24 cellular contexts compared by ENCODE assay signal in genomic region chr4:8369426-8370105, GRCh38.
"Had no signal": no experiment of that assay in that cellular context is flagged by ENCODE, and none has a peak within 500 bp of the region (broad histone marks: within the 10 kb centered on the region; RNA-seq: fewer than 3 reads in every experiment).

No MANE protein-coding gene starts in this region.

- H3K36me3 ChIP-seq: cardiac muscle cell, neural progenitor cell, right lobe of liver, SJSA1 had no signal

- H3K36me3 Mint-ChIP-seq: neural progenitor cell had no signal

- ATAC-seq: left lung; naive thymus-derived CD4-positive, alpha-beta T cell; stimulated activated naive CD8-positive, alpha-beta T cell treated with anti-CD3 and anti-CD28 coated beads, Interleukin-15, Interleukin-2, amounts not matched to agents 100 U/mL and 50 U/mL, for 24 hours; T-cell had no signal

- H3K4me3 Mint-ChIP-seq: activated T-cell treated with anti-CD3 and anti-CD28 coated beads, Interleukin-2, amount 50 U/mL, for 24 hours; brain; dendritic cell treated with granulocyte-macrophage colony-stimulating factor and Interleukin-4, amounts not matched to agents 40 ng/mL and 50 ng/mL, for 4 days; endodermal cell; mesothelial cell of epicardium; naive thymus-derived CD4-positive, alpha-beta T cell; neural progenitor cell; T-cell had no signal

- H3K27ac ChIP-seq: adrenal gland, cardiac muscle cell, left lung, neural progenitor cell, right lobe of liver, SJSA1, testis had no signal

- H3K27me3 Mint-ChIP-seq: activated T-cell treated with anti-CD3 and anti-CD28 coated beads, Interleukin-2, amount 50 U/mL, for 24 hours; brain; dendritic cell treated with granulocyte-macrophage colony-stimulating factor and Interleukin-4, amounts not matched to agents 40 ng/mL and 50 ng/mL, for 4 days; naive thymus-derived CD4-positive, alpha-beta T cell; T-cell had no signal

- DNase-seq: activated CD4-positive, alpha-beta T cell treated with anti-CD3 and anti-CD28 coated beads for 4 hours; activated CD4-positive, alpha-beta T cell treated with anti-CD3 and anti-CD28 coated beads, Interleukin-2, amount 50 U/mL, for 4 hours; activated CD8-positive, alpha-beta memory T cell treated with anti-CD3 and anti-CD28 coated beads, Interleukin-2, amount 50 U/mL, for 4 hours; activated T-cell treated with anti-CD3 and anti-CD28 coated beads, Interleukin-2, amount 50 U/mL, for 24 hours; adrenal gland; endodermal cell; foreskin fibroblast; head of caudate nucleus; kidney glomerular epithelial cell; naive thymus-derived CD4-positive, alpha-beta T cell; right lobe of liver; stimulated activated CD4-positive, alpha-beta T cell treated with anti-CD3 and anti-CD28 coated beads, Interleukin-2, amount 100 ng/mL, for 48 hours; stimulated activated naive CD8-positive, alpha-beta T cell treated with anti-CD3 and anti-CD28 coated beads, Interleukin-15, Interleukin-2, amounts not matched to agents 100 U/mL and 50 U/mL, for 24 hours; T-cell; testis had no signal

- H3K9ac ChIP-seq: neural progenitor cell had no signal

- H3K4me3 ChIP-seq: adrenal gland, cardiac muscle cell, left lung, neural progenitor cell, right lobe of liver, SJSA1, testis had no signal

- H3K9me3 ChIP-seq: adrenal gland, left lung, right lobe of liver, SJSA1, testis had no signal

- H3K4me2 ChIP-seq: neural progenitor cell had no signal

- H3K4me1 Mint-ChIP-seq: endodermal cell; mesothelial cell of epicardium; naive thymus-derived CD4-positive, alpha-beta T cell; T-cell had no signal

- H3K4me1 ChIP-seq: adrenal gland, left lung, neural progenitor cell, right lobe of liver, SJSA1, testis had no signal

- H3K27me3 ChIP-seq: adrenal gland, cardiac muscle cell, left lung, neural progenitor cell, right lobe of liver, SJSA1, testis had no signal

- H3K27ac Mint-ChIP-seq: activated naive CD4-positive, alpha-beta T cell treated with anti-CD3 and anti-CD28 coated beads, Interleukin-2, amount 50 U/mL, for 72 hours; activated T-cell treated with anti-CD3 and anti-CD28 coated beads, Interleukin-2, amount 50 U/mL, for 24 hours; activated T-helper 2 cell treated with anti-CD3 and anti-CD28 coated beads, Interferon-gamma antibody, Interleukin-2, Interleukin-4, amounts not matched to agents 10 μg/mL and 5 μg/mL and 100 μg/mL, durations not matched to agents 14 hours and 24 hours and 36 hours; dendritic cell treated with granulocyte-macrophage colony-stimulating factor and Interleukin-4, amounts not matched to agents 40 ng/mL and 50 ng/mL, for 4 days; endodermal cell; mesothelial cell of epicardium; naive thymus-derived CD4-positive, alpha-beta T cell; neural progenitor cell; T-cell had no signal

- H3K9me3 Mint-ChIP-seq: activated naive CD4-positive, alpha-beta T cell treated with anti-CD3 and anti-CD28 coated beads, Interleukin-2, amount 50 U/mL, for 72 hours; activated T-cell treated with anti-CD3 and anti-CD28 coated beads, Interleukin-2, amount 50 U/mL, for 24 hours; activated T-helper 2 cell treated with anti-CD3 and anti-CD28 coated beads, Interferon-gamma antibody, Interleukin-2, Interleukin-4, amounts not matched to agents 10 μg/mL and 5 μg/mL and 100 μg/mL, durations not matched to agents 14 hours and 24 hours and 36 hours; dendritic cell treated with granulocyte-macrophage colony-stimulating factor and Interleukin-4, amounts not matched to agents 40 ng/mL and 50 ng/mL, for 4 days; endodermal cell; mesothelial cell of epicardium; naive thymus-derived CD4-positive, alpha-beta T cell; neural progenitor cell; T-cell had no signal
